20 cellular contexts compared by ENCODE assay signal in genomic region chr12:113302466-113302865, GRCh38. TPM values are rescaled to one million over a fixed set of nuclear protein-coding genes. Genes with fewer than 3 reads are reported as not detected.
DNase-seq lines count a peak whose midpoint lies in the region; ATAC-seq and TF ChIP-seq lines count a peak whose summit lies in the region.
"Had no signal": no experiment of that assay in that cellular context is flagged by ENCODE, and none has a peak within 500 bp of the region (broad histone marks: within the 10 kb centered on the region; RNA-seq: fewer than 3 reads in every experiment).

No MANE protein-coding gene starts in this region.

- no peak overlapping the region for H2BK15ac ChIP-seq in neuronal stem cell (ENCODE audit: low read length)

- intact Hi-C loops in CD4-positive, alpha-beta T cell (cut with DNase I, micrococcal nuclease) = no loop called here

- POLR2A ChIA-PET in CD4-positive, alpha-beta T cell (lab: Charles Lee) = no interaction called here
- POLR2A ChIA-PET in activated naive CD8-positive, alpha-beta T cell treated with anti-CD3 and anti-CD28 coated beads, Interleukin-2, amount 10 ng/mL, durations not matched to agents 7 days and 5 days (lab: Charles Lee) = no interaction called here

- no CpG with 5 or more reads among the region's 8 CpGs for WGBS in neuronal stem cell (ENCODE audit: extremely low coverage in 2 of 2, insufficient read length in 2 of 2, insufficient replicate concordance in 1 of 2), 2 donors

- H3F3A ChIP-seq in DOHH2 (ENCODE audit: control insufficient read depth, insufficient read depth) = no peaks in the 10 kb centered on the region

- no peak overlapping the region for H3K9ac ChIP-seq in neuronal stem cell (ENCODE audit: low read depth, low read length, poor library complexity)

- peaks cover 14% of the 10 kb centered on the region for H3K36me3 ChIP-seq in DOHH2 (ENCODE audit: control insufficient read depth, low read length)
- H3K36me3 ChIP-seq in neuronal stem cell (replicated peaks in 1 of 2; ENCODE audit: control insufficient read depth in 2 of 2, insufficient read depth in 2 of 2, low read length in 2 of 2) = peaks cover 2 to 5% of the 10 kb centered on the region in 2 donors

- H3K14ac ChIP-seq in neuronal stem cell (ENCODE audit: low read length) = no peak overlapping the region

- no peaks in the 10 kb centered on the region for H3K27me3 ChIP-seq in CD4-positive, alpha-beta T cell (ENCODE audit: control insufficient read depth, insufficient read depth, low read length)
- H3K27me3 ChIP-seq in DOHH2 (ENCODE audit: control insufficient read depth, low read length) (no peaks in the 10 kb centered on the region), neuronal stem cell (ENCODE audit: control insufficient read depth in 3 of 3, insufficient read depth in 3 of 3, low read depth in 1 of 3, low read length in 3 of 3) (no peaks in the 10 kb centered on the region)
- H3K27me3 ChIP-seq: dorsolateral prefrontal cortex, sigmoid colon, stomach, tibial nerve had no signal

- CTCF ChIA-PET in CD4-positive, alpha-beta T cell (lab: Charles Lee) = no interaction called here

- TF ChIP-seq CTCF in CD4-positive, alpha-beta T cell (IDR thresholded peaks at IDR 0.05) = no peak
- no peak for TF ChIP-seq CTCF in DOHH2 (IDR thresholded peaks at IDR 0.05; ENCODE audit: low read depth, low read length, poor library complexity, severe bottlenecking)

- no peaks in the 10 kb centered on the region for H3K27me3 Mint-ChIP-seq in CD4-positive, alpha-beta T cell
- H3K27me3 Mint-ChIP-seq in activated naive CD8-positive, alpha-beta T cell treated with anti-CD3 and anti-CD28 coated beads, Interleukin-2, amount 10 ng/mL, durations not matched to agents 7 days and 5 days = no peaks in the 10 kb centered on the region
- H3K27me3 Mint-ChIP-seq: activated B cell treated with CpG ODN at 0.5 μM for 24 hours; activated CD4-positive, alpha-beta memory T cell treated with anti-CD3 and anti-CD28 coated beads, Interleukin-2, amount 10 ng/mL, durations not matched to agents 7 days and 5 days; central memory CD8-positive, alpha-beta T cell had no signal

- H3K79me2 ChIP-seq in DOHH2 (ENCODE audit: control insufficient read depth, low read length) = no peaks in the 10 kb centered on the region

- no peaks in the 10 kb centered on the region for H3K79me1 ChIP-seq in neuronal stem cell (ENCODE audit: low read depth, low read length)

- H3K4me1 Mint-ChIP-seq in CD4-positive, alpha-beta T cell (ENCODE audit: low read depth) = peaks cover 15% of the 10 kb centered on the region
- peaks cover 15% of the 10 kb centered on the region for H3K4me1 Mint-ChIP-seq in activated naive CD8-positive, alpha-beta T cell treated with anti-CD3 and anti-CD28 coated beads, Interleukin-2, amount 10 ng/mL, durations not matched to agents 7 days and 5 days
- H3K4me1 Mint-ChIP-seq: central memory CD8-positive, alpha-beta T cell had no signal

- H2AK5ac ChIP-seq in neuronal stem cell (ENCODE audit: low read depth, low read length) = no peak overlapping the region

- peak overlapping the region; percentile 10 for H3K27ac ChIP-seq in CD4-positive, alpha-beta T cell (ENCODE audit: low read depth, low read length)
- H3K27ac ChIP-seq in DOHH2 (ENCODE audit: low read depth, low read length) (no peak overlapping the region), neuronal stem cell (replicated peaks; ENCODE audit: low read length) (no peak overlapping the region)
- H3K27ac ChIP-seq: sigmoid colon, stomach, tibial nerve had no signal

- no peak overlapping the region for H3K4me3 Mint-ChIP-seq in CD4-positive, alpha-beta T cell
- peak overlapping the region; percentile 50 for H3K4me3 Mint-ChIP-seq in activated naive CD8-positive, alpha-beta T cell treated with anti-CD3 and anti-CD28 coated beads, Interleukin-2, amount 10 ng/mL, durations not matched to agents 7 days and 5 days
- H3K4me3 Mint-ChIP-seq: activated B cell treated with CpG ODN at 0.5 μM for 24 hours; activated CD4-positive, alpha-beta memory T cell treated with anti-CD3 and anti-CD28 coated beads, Interleukin-2, amount 10 ng/mL, durations not matched to agents 7 days and 5 days; central memory CD8-positive, alpha-beta T cell; GM23338 had no signal

- H3K9me3 ChIP-seq in CD4-positive, alpha-beta T cell (ENCODE audit: control insufficient read depth, low read length) = no peaks in the 10 kb centered on the region
- H3K9me3 ChIP-seq in DOHH2 (ENCODE audit: control insufficient read depth, insufficient read depth, low read length) (no peaks in the 10 kb centered on the region), neuronal stem cell (replicated peaks in 1 of 2; ENCODE audit: control insufficient read depth in 2 of 2, insufficient read depth in 1 of 2, low read depth in 1 of 2, low read length in 2 of 2) (no peaks in the 10 kb centered on the region)
- H3K9me3 ChIP-seq: sigmoid colon, stomach, tibial nerve had no signal

- H3K23ac ChIP-seq in neuronal stem cell (ENCODE audit: low read depth, low read length, poor library complexity) = no peak overlapping the region

- H3K4me2 ChIP-seq in DOHH2 (ENCODE audit: low read length) (peak overlapping the region; percentile 25), neuronal stem cell (ENCODE audit: insufficient read depth, low read length, poor library complexity, severe bottlenecking) (no peak overlapping the region)
- H3K4me2 ChIP-seq: GM23338 had no signal

- H2BK12ac ChIP-seq in neuronal stem cell (ENCODE audit: low read length) = no peak overlapping the region

- H3K4me1 ChIP-seq in DOHH2 (ENCODE audit: control insufficient read depth, low read length) (peaks cover 15% of the 10 kb centered on the region), neuronal stem cell (ENCODE audit: control insufficient read depth in 2 of 2, insufficient read depth in 1 of 2, low read depth in 1 of 2, low read length in 2 of 2) (peaks cover 4 to 23% of the 10 kb centered on the region in 2 donors)

- DNase-seq in CD4-positive, alpha-beta T cell = no peak
- no peak for DNase-seq in activated naive CD8-positive, alpha-beta T cell treated with anti-CD3 and anti-CD28 coated beads, Interleukin-2, amount 10 ng/mL, durations not matched to agents 7 days and 5 days
- DNase-seq in neuronal stem cell (ENCODE audit: low spot score) (no peak), SHP77 treated with DMSO at 0.1 percent for 48 hours (lab: John Stamatoyannopoulos, UW) (no peak), SKM-1 (lab: John Stamatoyannopoulos, UW; ENCODE audit: unreplicated experiment) (no peak)
- DNase-seq: activated B cell treated with CpG ODN at 0.5 μM for 24 hours; activated CD4-positive, alpha-beta memory T cell treated with anti-CD3 and anti-CD28 coated beads, Interleukin-2, amount 10 ng/mL, durations not matched to agents 7 days and 5 days; activated T-cell treated with anti-CD3 and anti-CD28 coated beads for 4 hours; dorsolateral prefrontal cortex; NCI-H1092; NCI-H2029; sigmoid colon; stomach had no signal

- H3K27ac Mint-ChIP-seq in CD4-positive, alpha-beta T cell = peak overlapping the region; percentile 56
- peak overlapping the region; percentile 84 for H3K27ac Mint-ChIP-seq in activated naive CD8-positive, alpha-beta T cell treated with anti-CD3 and anti-CD28 coated beads, Interleukin-2, amount 10 ng/mL, durations not matched to agents 7 days and 5 days
- H3K27ac Mint-ChIP-seq: activated CD4-positive, alpha-beta memory T cell treated with anti-CD3 and anti-CD28 coated beads, Interleukin-2, amount 10 ng/mL, durations not matched to agents 7 days and 5 days had no signal

- H3K4me3 ChIP-seq in DOHH2 (ENCODE audit: low read length) (no peak overlapping the region), neuronal stem cell (ENCODE audit: low read length in 2 of 2) (no peak overlapping the region)
- H3K4me3 ChIP-seq: dorsolateral prefrontal cortex, GM23338, sigmoid colon, stomach, tibial nerve had no signal

- H4K20me1 ChIP-seq in DOHH2 (ENCODE audit: control insufficient read depth, insufficient read depth, low read depth, low read length) = no peaks in the 10 kb centered on the region

- H4K91ac ChIP-seq in neuronal stem cell (ENCODE audit: low read depth, low read length, poor library complexity) = no peak overlapping the region

- H3K36me3 Mint-ChIP-seq in CD4-positive, alpha-beta T cell (ENCODE audit: low read depth) = peaks cover 66% of the 10 kb centered on the region
- H3K36me3 Mint-ChIP-seq in activated naive CD8-positive, alpha-beta T cell treated with anti-CD3 and anti-CD28 coated beads, Interleukin-2, amount 10 ng/mL, durations not matched to agents 7 days and 5 days = peaks cover 29% of the 10 kb centered on the region

- no peak for ATAC-seq in CD4-positive, alpha-beta T cell (ENCODE audit: poor library complexity)
- ATAC-seq in activated naive CD8-positive, alpha-beta T cell treated with anti-CD3 and anti-CD28 coated beads, Interleukin-2, amount 10 ng/mL, durations not matched to agents 7 days and 5 days (ENCODE audit: low read depth) = no peak
- ATAC-seq in HG02623 (IDR thresholded peaks at IDR 0.05; ENCODE audit: unreplicated experiment) = no peak
- ATAC-seq: GM23338, HepG2, SK-N-SH treated with all-trans-retinoic acid at 6 μM for 48 hours had no signal

- no peak overlapping the region for H3K4ac ChIP-seq in neuronal stem cell (ENCODE audit: low read length)

- H3K18ac ChIP-seq in neuronal stem cell (ENCODE audit: low read length) = peak overlapping the region; percentile 36

- H2AFZ ChIP-seq in neuronal stem cell (ENCODE audit: low read length) = no peak overlapping the region
- H2AFZ ChIP-seq: GM23338 had no signal

- H3K9me2 ChIP-seq in DOHH2 (replicated peaks; ENCODE audit: control insufficient read depth, low read length) = no peaks in the 10 kb centered on the region

- H3K9me3 Mint-ChIP-seq in CD4-positive, alpha-beta T cell = no peaks in the 10 kb centered on the region
- H3K9me3 Mint-ChIP-seq in activated naive CD8-positive, alpha-beta T cell treated with anti-CD3 and anti-CD28 coated beads, Interleukin-2, amount 10 ng/mL, durations not matched to agents 7 days and 5 days = no peaks in the 10 kb centered on the region
- H3K9me3 Mint-ChIP-seq: activated B cell treated with CpG ODN at 0.5 μM for 24 hours; activated CD4-positive, alpha-beta memory T cell treated with anti-CD3 and anti-CD28 coated beads, Interleukin-2, amount 10 ng/mL, durations not matched to agents 7 days and 5 days; central memory CD8-positive, alpha-beta T cell; GM23338 had no signal

- H2BK5ac ChIP-seq in neuronal stem cell (ENCODE audit: low read length) = no peak overlapping the region

- H2BK120ac ChIP-seq in neuronal stem cell (ENCODE audit: low read depth, low read length) = no peak overlapping the region

- no peak overlapping the region for H4K8ac ChIP-seq in neuronal stem cell (ENCODE audit: low read depth, low read length)

RNA-seq across cellular contexts. Expression of gene SLC8B1, which starts 32.4 kb away (rescaled TPM):
- total RNA-seq in CD4-positive, alpha-beta T cell = 10 to 100 TPM; 85.3 to 92.7 TPM
- total RNA-seq in activated naive CD8-positive, alpha-beta T cell treated with anti-CD3 and anti-CD28 coated beads, Interleukin-2, amount 10 ng/mL, durations not matched to agents 7 days and 5 days = 10 to 100 TPM; 42.1 to 42.4 TPM
- polyA plus RNA-seq in neuronal stem cell (2013, experiment 1 of 2) = 3.1 TPM
- polyA plus RNA-seq in neuronal stem cell (2013, experiment 2 of 2) = 3.5 TPM

RNA-seq across cellular contexts. Expression of gene PLBD2, which starts 55.9 kb away (rescaled TPM):
- total RNA-seq in CD4-positive, alpha-beta T cell = 10 to 100 TPM; 10.4 to 12.2 TPM
- total RNA-seq in activated naive CD8-positive, alpha-beta T cell treated with anti-CD3 and anti-CD28 coated beads, Interleukin-2, amount 10 ng/mL, durations not matched to agents 7 days and 5 days = 10 to 100 TPM; 12.8 to 13.6 TPM
- polyA plus RNA-seq in neuronal stem cell (2013, experiment 1 of 2) = 23.8 TPM
- polyA plus RNA-seq in neuronal stem cell (2013, experiment 2 of 2) = 24.2 TPM
